In genomic region chr9:100884518-100884917, GRCh38 we compare ENCODE assay signal across 1 cellular context.
TF ChIP-seq lines count a peak whose summit lies in the region.

No MANE protein-coding gene starts in this region.

TF ChIP-seq in SK-N-SH, 30 proteins besides CTCF, POLR2A, EP300 and RAD21:
- TF ChIP-seq, protein P1, sequence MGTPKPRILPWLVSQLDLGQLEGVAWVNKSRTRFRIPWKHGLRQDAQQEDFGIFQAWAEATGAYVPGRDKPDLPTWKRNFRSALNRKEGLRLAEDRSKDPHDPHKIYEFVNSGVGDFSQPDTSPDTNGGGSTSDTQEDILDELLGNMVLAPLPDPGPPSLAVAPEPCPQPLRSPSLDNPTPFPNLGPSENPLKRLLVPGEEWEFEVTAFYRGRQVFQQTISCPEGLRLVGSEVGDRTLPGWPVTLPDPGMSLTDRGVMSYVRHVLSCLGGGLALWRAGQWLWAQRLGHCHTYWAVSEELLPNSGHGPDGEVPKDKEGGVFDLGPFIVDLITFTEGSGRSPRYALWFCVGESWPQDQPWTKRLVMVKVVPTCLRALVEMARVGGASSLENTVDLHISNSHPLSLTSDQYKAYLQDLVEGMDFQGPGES (IDR thresholded peaks at IDR 0.05; ENCODE audit: low read depth, low read length): no peak
- TF ChIP-seq RFX5 (IDR thresholded peaks at IDR 0.05; ENCODE audit: low read length) (no peak), JUND (IDR thresholded peaks at IDR 0.05) (no peak), TCF12 (IDR thresholded peaks at IDR 0.05) (no peak), ELF1 (IDR thresholded peaks at IDR 0.05) (no peak), MXI1 (IDR thresholded peaks at IDR 0.05; ENCODE audit: low read depth, low read length) (no peak), RCOR1 (IDR thresholded peaks at IDR 0.05; ENCODE audit: low read length) (no peak), YY1 (IDR thresholded peaks at IDR 0.05; ENCODE audit: low read depth) (no peak), SIN3A (IDR thresholded peaks at IDR 0.05; ENCODE audit: borderline replicate concordance, low read depth, low read length) (no peak), MEF2A (IDR thresholded peaks at IDR 0.05; ENCODE audit: borderline replicate concordance, low read depth) (no peak), FOXM1 (IDR thresholded peaks at IDR 0.05; ENCODE audit: low read depth) (no peak), FOSL2 (IDR thresholded peaks at IDR 0.05; ENCODE audit: borderline replicate concordance, low read depth) (no peak), CHD2 (IDR thresholded peaks at IDR 0.05; ENCODE audit: low read length, partially characterized antibody) (no peak), USF2 (IDR thresholded peaks at IDR 0.05; ENCODE audit: borderline replicate concordance, low read depth, low read length) (no peak), NRF1 (IDR thresholded peaks at IDR 0.05; ENCODE audit: low read depth, low read length) (no peak), EZH2phosphoT487 (IDR thresholded peaks at IDR 0.05; ENCODE audit: borderline replicate concordance, low read depth) (no peak), GABPA (IDR thresholded peaks at IDR 0.05; ENCODE audit: low read depth) (no peak), SMC3 (IDR thresholded peaks at IDR 0.05; ENCODE audit: low read depth, low read length) (no peak)
- TF ChIP-seq, protein P2, sequence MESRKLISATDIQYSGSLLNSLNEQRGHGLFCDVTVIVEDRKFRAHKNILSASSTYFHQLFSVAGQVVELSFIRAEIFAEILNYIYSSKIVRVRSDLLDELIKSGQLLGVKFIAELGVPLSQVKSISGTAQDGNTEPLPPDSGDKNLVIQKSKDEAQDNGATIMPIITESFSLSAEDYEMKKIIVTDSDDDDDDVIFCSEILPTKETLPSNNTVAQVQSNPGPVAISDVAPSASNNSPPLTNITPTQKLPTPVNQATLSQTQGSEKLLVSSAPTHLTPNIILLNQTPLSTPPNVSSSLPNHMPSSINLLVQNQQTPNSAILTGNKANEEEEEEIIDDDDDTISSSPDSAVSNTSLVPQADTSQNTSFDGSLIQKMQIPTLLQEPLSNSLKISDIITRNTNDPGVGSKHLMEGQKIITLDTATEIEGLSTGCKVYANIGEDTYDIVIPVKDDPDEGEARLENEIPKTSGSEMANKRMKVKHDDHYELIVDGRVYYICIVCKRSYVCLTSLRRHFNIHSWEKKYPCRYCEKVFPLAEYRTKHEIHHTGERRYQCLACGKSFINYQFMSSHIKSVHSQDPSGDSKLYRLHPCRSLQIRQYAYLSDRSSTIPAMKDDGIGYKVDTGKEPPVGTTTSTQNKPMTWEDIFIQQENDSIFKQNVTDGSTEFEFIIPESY (IDR thresholded peaks at IDR 0.05; ENCODE audit: borderline replicate concordance, low read depth): no peak
- TF ChIP-seq, protein P3, sequence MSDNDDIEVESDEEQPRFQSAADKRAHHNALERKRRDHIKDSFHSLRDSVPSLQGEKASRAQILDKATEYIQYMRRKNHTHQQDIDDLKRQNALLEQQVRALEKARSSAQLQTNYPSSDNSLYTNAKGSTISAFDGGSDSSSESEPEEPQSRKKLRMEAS (IDR thresholded peaks at IDR 0.05; ENCODE audit: low read depth): no peak
